6 cellular contexts compared by ENCODE assay signal in the genomic region with DNA sequence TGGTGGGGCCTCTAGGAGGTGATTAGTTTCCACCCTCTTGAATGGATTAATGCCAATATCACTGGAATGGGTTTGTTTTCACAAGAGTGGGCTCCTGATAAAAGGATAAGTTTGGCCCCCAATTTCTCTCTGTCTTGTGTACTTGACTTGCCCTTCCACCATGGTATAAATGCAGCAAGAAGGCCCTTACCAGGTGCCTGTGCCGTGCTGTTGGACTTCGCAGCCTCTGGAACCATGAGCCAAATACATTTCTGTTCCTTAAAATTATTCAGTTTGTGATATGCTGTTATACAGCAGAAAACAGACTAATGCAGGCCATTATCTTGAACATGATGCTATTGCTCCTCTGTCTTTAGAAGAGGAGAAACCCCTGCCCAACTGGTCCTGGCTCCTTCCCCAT.
"Had no signal": no experiment of that assay in that cellular context is flagged by ENCODE, and none has a peak within 500 bp of the region (broad histone marks: within the 10 kb centered on the region; RNA-seq: fewer than 3 reads in every experiment).

No MANE protein-coding gene starts in this region.

- H3K27ac Mint-ChIP-seq: IgD-negative memory B cell had no signal

- H3K4me1 Mint-ChIP-seq: IgD-negative memory B cell had no signal

- H3K27ac ChIP-seq: HL-60 had no signal

- DNase-seq: IMR-90, KBM-7, KG1 had no signal

- FAIRE-seq: HTR-8/SVneo had no signal
